Comparison of ENCODE assay signal across 7 cellular contexts in genomic region chr12:32390572-32391219, GRCh38. TPM values are rescaled to one million over a fixed set of nuclear protein-coding genes. Genes with fewer than 3 reads are reported as not detected.
DNase-seq lines count a peak whose midpoint lies in the region; ATAC-seq, FAIRE-seq and TF ChIP-seq lines count a peak whose summit lies in the region.

No MANE protein-coding gene starts in this region.

- FAIRE-seq in GM12892 (lab: Jason Lieb, UNC): no peak

- H3K9ac ChIP-seq in endodermal cell (ENCODE audit: extremely low read depth, low read length, poor library complexity, severe bottlenecking): no peak overlapping the region
- H3K9ac ChIP-seq in PC-3 (ENCODE audit: low read length): no peak overlapping the region

- ATAC-seq in GM18907 (IDR thresholded peaks at IDR 0.05; ENCODE audit: unreplicated experiment) (peak; percentile 44), PC-3 (no peak)

- intact Hi-C loops in prostate gland (cut with DNase I): no loop called here
- intact Hi-C loops in PC-3 (cut with micrococcal nuclease): no loop called here

- peaks cover 7% of the 10 kb centered on the region for H3K4me1 Mint-ChIP-seq in endodermal cell

- H3K27ac Mint-ChIP-seq in endodermal cell: peak overlapping the region; percentile 12

- POLR2A ChIA-PET in PC-3 (lab: Charles Lee; ENCODE audit: unreplicated experiment): no interaction called here

- BruUV-seq in PC-3 (replicated peaks; lab: Mats Ljungman, UMichigan): no TSS peak

- H3K4me3 ChIP-seq in endodermal cell (ENCODE audit: low read length) (no peak overlapping the region), prostate gland (peak overlapping the region; percentile 24 to 29), PC-3 (ENCODE audit: low read length) (no peak overlapping the region)

- peaks cover 21% of the 10 kb centered on the region for H3K9me3 Mint-ChIP-seq in endodermal cell

- no peaks in the 10 kb centered on the region for H3K79me2 ChIP-seq in PC-3 (ENCODE audit: low read length)

- H3K4me2 ChIP-seq in PC-3 (ENCODE audit: low read length): no peak overlapping the region

- no peaks in the 10 kb centered on the region for H4K20me1 ChIP-seq in PC-3 (ENCODE audit: low read length)

- TF ChIP-seq CTCF in endodermal cell (conservative IDR thresholded peaks at IDR 0.05): no peak
- no peak for TF ChIP-seq CTCF in prostate gland (IDR thresholded peaks at IDR 0.05)
- no peak for TF ChIP-seq CTCF in PC-3 (conservative IDR thresholded peaks at IDR 0.05; ENCODE audit: low read depth, low read length)

- H3K36me3 Mint-ChIP-seq in endodermal cell (ENCODE audit: low read depth): peaks cover 4% of the 10 kb centered on the region

- H3K4me3 Mint-ChIP-seq in endodermal cell: peak overlapping the region; percentile 34

- TF ChIP-seq POLR2A in prostate gland (IDR thresholded peaks at IDR 0.05) (no peak), GM12892 (IDR thresholded peaks at IDR 0.05; ENCODE audit: low read depth, low read length) (no peak)

- H3K27me3 Mint-ChIP-seq in endodermal cell (ENCODE audit: insufficient read depth): no peaks in the 10 kb centered on the region

- H3K36me3 ChIP-seq in endodermal cell (ENCODE audit: control insufficient read depth, insufficient read depth, low read length): no peaks in the 10 kb centered on the region
- H3K36me3 ChIP-seq in prostate gland: no peaks in the 10 kb centered on the region
- H3K36me3 ChIP-seq in PC-3 (ENCODE audit: low read depth, low read length): no peaks in the 10 kb centered on the region

- H3K27me3 ChIP-seq in endodermal cell (ENCODE audit: control insufficient read depth, insufficient read depth, low read length, poor library complexity, severe bottlenecking) (no peaks in the 10 kb centered on the region), prostate gland (replicated peaks; ENCODE audit: insufficient read depth) (no peaks in the 10 kb centered on the region), PC-3 (ENCODE audit: low read length) (no peaks in the 10 kb centered on the region)

- H3K4me1 ChIP-seq in endodermal cell (ENCODE audit: control insufficient read depth, insufficient read depth, low read length) (peaks cover 7% of the 10 kb centered on the region), prostate gland (replicated peaks) (no peaks in the 10 kb centered on the region), PC-3 (ENCODE audit: insufficient read depth, low read length) (no peaks in the 10 kb centered on the region)

- 97 to 99% methylated on average over 30 to 47 of the region's 47 CpGs for WGBS in endodermal cell (ENCODE audit: insufficient coverage in 1 of 2, insufficient read length in 1 of 2), 2 experiments
- WGBS in prostate gland: 51% methylated on average over 47 of the region's 47 CpGs

- no peaks in the 10 kb centered on the region for H3F3A ChIP-seq in PC-3 (ENCODE audit: low read length, unreplicated experiment)

- H3K27ac ChIP-seq in endodermal cell (ENCODE audit: low read depth, low read length) (no peak overlapping the region), prostate gland (no peak overlapping the region), PC-3 (ENCODE audit: low read length) (no peak overlapping the region)

- H3K9me3 ChIP-seq in endodermal cell (ENCODE audit: control insufficient read depth, low read length): peaks cover 3% of the 10 kb centered on the region
- H3K9me3 ChIP-seq in prostate gland: no peaks in the 10 kb centered on the region
- no peaks in the 10 kb centered on the region for H3K9me3 ChIP-seq in PC-3 (ENCODE audit: low read length)

- CTCF ChIA-PET in PC-3 (lab: Charles Lee): no interaction called here

- DNase-seq in NCI-H2171 treated with DMSO at 0.1 percent for 48 hours (lab: John Stamatoyannopoulos, UW): peak; percentile 65
- DNase-seq in endodermal cell: peak; percentile 53
- no peak for DNase-seq in prostate gland (ENCODE audit: low spot score)
- DNase-seq in hippocampal formation (lab: John Stamatoyannopoulos, UW): no peak
- no peak for DNase-seq in PC-3
- no peak for DNase-seq in GM12892 (ENCODE audit: insufficient read length)

- no peak overlapping the region for H2AFZ ChIP-seq in PC-3 (ENCODE audit: low read length)

- no peaks in the 10 kb centered on the region for H3K9me2 ChIP-seq in PC-3 (replicated peaks; ENCODE audit: low read length)

RNA-seq across cellular contexts. Expression of gene FGD4, which starts 8.7 kb away (rescaled TPM):
- 10 to 100 TPM; 27.6 to 57.7 TPM for total RNA-seq in endodermal cell
- polyA plus RNA-seq in endodermal cell (2013, experiment 1 of 2): 10.7 TPM
- 11.1 TPM for polyA plus RNA-seq in endodermal cell (2013, experiment 2 of 2)
- 10 to 100 TPM; 24.3 to 49.3 TPM for total RNA-seq in prostate gland
- total RNA-seq in PC-3 (2014; rRNA removed): 3.2 and 3.9 TPM in 2 replicates
- polyA plus RNA-seq in GM12892 (2012; ENCODE audit: missing spikeins): not detected

Comparison
In these comparisons a context has a peak if more than half of its experiments do, and no peak if none do; other contexts are left out.
1. DNase-seq: peak in NCI-H2171 treated with DMSO at 0.1 percent for 48 hours (single experiment) and endodermal cell (single experiment); none in prostate gland (single experiment), hippocampal formation (0 of 2), PC-3 (single experiment) and GM12892 (single experiment).
2. H3K4me3 ChIP-seq: peak in prostate gland (2 of 2); none in endodermal cell (single experiment) and PC-3 (single experiment).